ENCODE assay signal across 27 cellular contexts in genomic region chr11:20639688-20640087, GRCh38. TPM values are rescaled to one million over a fixed set of nuclear protein-coding genes. Genes with fewer than 3 reads are reported as not detected.
"Had no signal": no experiment of that assay in that cellular context is flagged by ENCODE, and none has a peak within 500 bp of the region (broad histone marks: within the 10 kb centered on the region; RNA-seq: fewer than 3 reads in every experiment).

No MANE protein-coding gene starts in this region.

- DNase-seq: MV-4-11, NCI-H1048, NCI-H1105 treated with DMSO at 0.1 percent for 48 hours, NCI-H1417 treated with DMSO at 0.1 percent for 48 hours, NCI-H146, NCI-H1694 treated with DMSO at 0.1 percent for 48 hours, NCI-H1930, NCI-H2081, NCI-H2107, NCI-H2227 treated with DMSO at 0.1 percent for 48 hours, NCI-H524, NCI-H526 treated with DMSO at 0.1 percent for 48 hours, NCI-H748 treated with DMSO at 0.1 percent for 48 hours, Right ventricle myocardium superior, RPMI8226, SIG-M5 had no signal

- H3K4me2 ChIP-seq: KMS-11 had no signal

- FAIRE-seq: K562, RCC 7860 had no signal

- H3K9ac ChIP-seq: KMS-11 had no signal

- H3K4me3 ChIP-seq: K562, SJSA1, SK-N-MC had no signal

- ATAC-seq: K562 had no signal

- H3K4me1 ChIP-seq: SJSA1 had no signal

- H3K27ac ChIP-seq: KMS-11, SJSA1, SK-N-MC had no signal

- H3K36me3 ChIP-seq: SJSA1 had no signal

- H3K9me3 ChIP-seq: SJSA1 had no signal

RNA-seq across cellular contexts. Expression of gene NELL1, which starts 29.7 kb away (rescaled TPM):
- total RNA-seq: HT1080; K562; LHCN-M2; MCF 10A; NCI-H460; Right ventricle myocardium superior; SJSA1; T-helper 1 cell treated with Interleukin-12 subunit alpha and Interleukin-12 subunit beta and Interleukin-4 antibody, amounts not matched to agents 30 ng/mL and 1 ng/mL, for 36 hours had no signal
- polyA plus RNA-seq: IgD-negative memory B cell, K562 had no signal

RNA-seq across cellular contexts. Expression of gene SLC6A5, which starts 40.3 kb away (rescaled TPM):
- total RNA-seq: HT1080; K562; LHCN-M2; MCF 10A; NCI-H460; Right ventricle myocardium superior; SJSA1; T-helper 1 cell treated with Interleukin-12 subunit alpha and Interleukin-12 subunit beta and Interleukin-4 antibody, amounts not matched to agents 30 ng/mL and 1 ng/mL, for 36 hours had no signal
- polyA plus RNA-seq: IgD-negative memory B cell had no signal
